22 cellular contexts compared by ENCODE assay signal in genomic region chr3:160748787-160749186, GRCh38. TPM values are rescaled to one million over a fixed set of nuclear protein-coding genes. Genes with fewer than 3 reads are reported as not detected.
DNase-seq lines count a peak whose midpoint lies in the region; ATAC-seq, FAIRE-seq and TF ChIP-seq lines count a peak whose summit lies in the region.
"Had no signal": no experiment of that assay in that cellular context is flagged by ENCODE, and none has a peak within 500 bp of the region (broad histone marks: within the 10 kb centered on the region; RNA-seq: fewer than 3 reads in every experiment).

No MANE protein-coding gene starts in this region.

- H3K36me3 ChIP-seq in right atrium auricular region: no peaks in the 10 kb centered on the region

- peaks cover 12% of the 10 kb centered on the region for H3K27me3 Mint-ChIP-seq in activated T-helper 17 cell treated with anti-CD3 and anti-CD28 coated beads, Interleukin-2, amount 50 U/mL, for 72 hours

- TF ChIP-seq CTCF in right atrium auricular region (IDR thresholded peaks at IDR 0.05): no peak

- H3K4me3 Mint-ChIP-seq in activated T-helper 17 cell treated with anti-CD3 and anti-CD28 coated beads, Interleukin-2, amount 50 U/mL, for 72 hours: no peak overlapping the region
- H3K4me3 Mint-ChIP-seq: CD4-positive, alpha-beta T cell; GM23338 had no signal

- H3K4me1 Mint-ChIP-seq in activated T-helper 17 cell treated with anti-CD3 and anti-CD28 coated beads, Interleukin-2, amount 50 U/mL, for 72 hours: no peaks in the 10 kb centered on the region

- ATAC-seq in left lobe of liver: peak; percentile 54
- ATAC-seq in activated T-helper 17 cell treated with anti-CD3 and anti-CD28 coated beads, Interleukin-2, amount 50 U/mL, for 72 hours (replicated peaks): no peak
- ATAC-seq: GM23338 had no signal

- peaks cover 0 to 23% of the 10 kb centered on the region in 2 donors for H3K4me1 ChIP-seq in right atrium auricular region

- H3K9me3 ChIP-seq in right atrium auricular region: no peaks in the 10 kb centered on the region
- H3K9me3 ChIP-seq: Caco-2 had no signal

- no peak overlapping the region for H3K4me3 ChIP-seq in right atrium auricular region
- H3K4me3 ChIP-seq: GM23338 had no signal

- H3K27me3 ChIP-seq in right atrium auricular region: no peaks in the 10 kb centered on the region

- H3K27ac Mint-ChIP-seq in activated T-helper 17 cell treated with anti-CD3 and anti-CD28 coated beads, Interleukin-2, amount 50 U/mL, for 72 hours: no peak overlapping the region
- H3K27ac Mint-ChIP-seq: CD4-positive, alpha-beta T cell; GM23338 had no signal

- H3K36me3 Mint-ChIP-seq in activated T-helper 17 cell treated with anti-CD3 and anti-CD28 coated beads, Interleukin-2, amount 50 U/mL, for 72 hours (ENCODE audit: low read depth): no peaks in the 10 kb centered on the region
- H3K36me3 Mint-ChIP-seq: IgD-negative memory B cell had no signal

- H3K9me3 Mint-ChIP-seq in activated T-helper 17 cell treated with anti-CD3 and anti-CD28 coated beads, Interleukin-2, amount 50 U/mL, for 72 hours: no peaks in the 10 kb centered on the region
- H3K9me3 Mint-ChIP-seq: CD4-positive, alpha-beta T cell; GM23338; IgD-negative memory B cell had no signal

- peak; percentile 85 for FAIRE-seq in islet of Langerhans (lab: Jason Lieb, UNC)
- FAIRE-seq: D721Med, GM12892, GM18507, H54, HTR-8/SVneo had no signal

- no peak overlapping the region for H3K27ac ChIP-seq in right atrium auricular region
- H3K27ac ChIP-seq: C4-2B, HL-60 had no signal

- DNase-seq in AML-193 (lab: John Stamatoyannopoulos, UW) (peak; percentile 23 to 34), DMS53 treated with DMSO at 0.1 percent for 48 hours (lab: John Stamatoyannopoulos, UW; ENCODE audit: unreplicated experiment) (peak; percentile 61), left lobe of liver (ENCODE audit: low spot score) (no peak), HPDE6-E6E7 (ENCODE audit: extremely low spot score) (no peak), right atrium auricular region (ENCODE audit: low spot score) (no peak)
- DNase-seq: Caco-2; CD4-positive, alpha-beta T cell; DMS153; GDM1; HCEC 1CT; KBM-7 had no signal

RNA-seq across cellular contexts. Expression of gene PPM1L, which starts 7.2 kb away (rescaled TPM):
- total RNA-seq in left lobe of liver (26.4 TPM), right atrium auricular region (10 to 100 TPM; 23.8 to 47.4 TPM)
- 1 to 10 TPM; 2.1 to 3.1 TPM for total RNA-seq in activated T-helper 17 cell treated with anti-CD3 and anti-CD28 coated beads, Interleukin-2, amount 50 U/mL, for 72 hours

Comparison
In these comparisons a context has a peak if more than half of its experiments do, and no peak if none do; other contexts are left out.
1. DNase-seq: peak in AML-193 (2 of 2) and DMS53 treated with DMSO at 0.1 percent for 48 hours (single experiment); none in left lobe of liver (single experiment), HPDE6-E6E7 (single experiment) and right atrium auricular region (single experiment).